ENCODE assay signal across 8 cellular contexts in genomic region chr7:134891262-134892001, GRCh38.
A peak's percentile ranks its signal among the peaks of the same experiment; 100 is the strongest.
DNase-seq lines count a peak whose midpoint lies in the region; ATAC-seq and TF ChIP-seq lines count a peak whose summit lies in the region.

No MANE protein-coding gene starts in this region.

- H3K4me3 ChIP-seq in choroid plexus epithelial cell (ENCODE audit: low read depth, low read length), result peak overlapping the region; percentile 67
- H3K4me3 ChIP-seq in smooth muscle cell, result peak overlapping the region; percentile 50

- H3K79me2 ChIP-seq in smooth muscle cell (ENCODE audit: low read depth), result peaks cover 93% of the 10 kb centered on the region

- peaks cover 3% of the 10 kb centered on the region for H3K36me3 ChIP-seq in smooth muscle cell (ENCODE audit: low read depth)

- TF ChIP-seq CTCF in choroid plexus epithelial cell (conservative IDR thresholded peaks at IDR 0.05; ENCODE audit: low read depth, low read length), result no peak
- no peak for TF ChIP-seq CTCF in smooth muscle cell (IDR thresholded peaks at IDR 0.05; ENCODE audit: borderline replicate concordance, insufficient read depth, poor library complexity, severe bottlenecking)

- H3K4me2 ChIP-seq in smooth muscle cell, result peak overlapping the region; percentile 81

- WGBS in smooth muscle cell (ENCODE audit: low lambda C conversion rate), result 3% methylated on average over 18 of the region's 27 CpGs

- H3F3A ChIP-seq in smooth muscle cell (ENCODE audit: low read depth), result peaks cover 67% of the 10 kb centered on the region

- H4K20me1 ChIP-seq in smooth muscle cell (ENCODE audit: low read depth), result peaks cover 92% of the 10 kb centered on the region

- H3K27ac ChIP-seq in smooth muscle cell (ENCODE audit: low read depth), result peak overlapping the region; percentile 84

- H3K9me3 ChIP-seq in smooth muscle cell (replicated peaks; ENCODE audit: low read depth), result no peaks in the 10 kb centered on the region

- peak overlapping the region; percentile 45 for H3K9ac ChIP-seq in smooth muscle cell (ENCODE audit: low read depth)

- ATAC-seq in HG03108 (IDR thresholded peaks at IDR 0.05; ENCODE audit: unreplicated experiment) (no peak), GM21786 (IDR thresholded peaks at IDR 0.05; ENCODE audit: unreplicated experiment) (no peak)

- H3K27me3 ChIP-seq in smooth muscle cell (ENCODE audit: low read depth), result no peaks in the 10 kb centered on the region

- DNase-seq in GM04504 (ENCODE audit: low read depth) (peak; percentile 79), NCI-H748 treated with DMSO at 0.1 percent for 48 hours (lab: John Stamatoyannopoulos, UW) (peak; percentile 32), choroid plexus epithelial cell (ENCODE audit: low read depth) (peak; percentile 98), islet precursor cell (peak; percentile 94), smooth muscle cell (lab: John Stamatoyannopoulos, UW; ENCODE audit: unreplicated experiment) (no peak), MV-4-11 (lab: John Stamatoyannopoulos, UW) (no peak)

- H2AFZ ChIP-seq in smooth muscle cell (ENCODE audit: low read depth), result no peak overlapping the region

- H3K4me1 ChIP-seq in smooth muscle cell (ENCODE audit: low read depth), result peaks cover 48% of the 10 kb centered on the region

Comparison
In these comparisons a context has a peak if more than half of its experiments do, and no peak if none do; other contexts are left out.
1. DNase-seq: peak in GM04504 (single experiment), NCI-H748 treated with DMSO at 0.1 percent for 48 hours (single experiment), choroid plexus epithelial cell (single experiment) and islet precursor cell (single experiment); none in smooth muscle cell (single experiment) and MV-4-11 (single experiment).